In genomic region chr7:34157137-34157536, GRCh38 we compare ENCODE assay signal across 21 cellular contexts.
DNase-seq lines count a peak whose midpoint lies in the region; ATAC-seq and TF ChIP-seq lines count a peak whose summit lies in the region.
"Had no signal": no experiment of that assay in that cellular context is flagged by ENCODE, and none has a peak within 500 bp of the region (broad histone marks: within the 10 kb centered on the region; RNA-seq: fewer than 3 reads in every experiment).

No MANE protein-coding gene starts in this region.

- intact Hi-C loops in left ventricle myocardium superior (cut with micrococcal nuclease), result no loop called here
- intact Hi-C loops in activated CD8-positive, alpha-beta T cell treated with anti-CD3 and anti-CD28 coated beads for 36 hours (cut with micrococcal nuclease), result no loop called here
- intact Hi-C loops in activated T-helper 1 cell treated with anti-CD3 and anti-CD28 coated beads, Interleukin-12 subunit alpha, Interleukin-12 subunit beta, Interleukin-2, Interleukin-4 antibody, amounts not matched to agents 30 ng/mL and 10 ng/mL and 1 ng/mL, durations not matched to agents 14 hours and 24 hours and 36 hours (cut with micrococcal nuclease), result no loop called here

- H3K4me1 ChIP-seq in right atrium auricular region, result no peaks in the 10 kb centered on the region
- H3K4me1 ChIP-seq: HAP-1 had no signal

- no peak overlapping the region for H3K4me3 ChIP-seq in right atrium auricular region
- H3K4me3 ChIP-seq: A549, HAP-1 had no signal

- POLR2A ChIA-PET in activated CD8-positive, alpha-beta T cell treated with anti-CD3 and anti-CD28 coated beads for 36 hours (lab: Charles Lee), result no interaction called here

- TF ChIP-seq CTCF in right atrium auricular region (IDR thresholded peaks at IDR 0.05), result no peak
- no peak for TF ChIP-seq CTCF in activated CD8-positive, alpha-beta T cell treated with anti-CD3 and anti-CD28 coated beads for 36 hours (IDR thresholded peaks at IDR 0.05)
- no peak for TF ChIP-seq CTCF in HFFc6 (IDR thresholded peaks at IDR 0.05)

- ATAC-seq in left ventricle myocardium superior (peak; percentile 50), GM18517 (IDR thresholded peaks at IDR 0.05; ENCODE audit: unreplicated experiment) (no peak)
- no peak for ATAC-seq in activated CD8-positive, alpha-beta T cell treated with anti-CD3 and anti-CD28 coated beads for 36 hours
- ATAC-seq: A549, PC-3 had no signal

- H3K27ac Mint-ChIP-seq in activated CD8-positive, alpha-beta T cell treated with anti-CD3 and anti-CD28 coated beads for 36 hours, result no peak overlapping the region
- no peak overlapping the region for H3K27ac Mint-ChIP-seq in activated T-helper 1 cell treated with anti-CD3 and anti-CD28 coated beads, Interleukin-12 subunit alpha, Interleukin-12 subunit beta, Interleukin-2, Interleukin-4 antibody, amounts not matched to agents 30 ng/mL and 10 ng/mL and 1 ng/mL, durations not matched to agents 14 hours and 24 hours and 36 hours
- no peak overlapping the region for H3K27ac Mint-ChIP-seq in HFFc6
- H3K27ac Mint-ChIP-seq: CD8-positive, alpha-beta memory T cell; IgD-negative memory B cell had no signal

- no peaks in the 10 kb centered on the region for H3K27me3 ChIP-seq in right atrium auricular region

- no peak overlapping the region for H3K4me3 Mint-ChIP-seq in activated CD8-positive, alpha-beta T cell treated with anti-CD3 and anti-CD28 coated beads for 36 hours
- no peak overlapping the region for H3K4me3 Mint-ChIP-seq in activated T-helper 1 cell treated with anti-CD3 and anti-CD28 coated beads, Interleukin-12 subunit alpha, Interleukin-12 subunit beta, Interleukin-2, Interleukin-4 antibody, amounts not matched to agents 30 ng/mL and 10 ng/mL and 1 ng/mL, durations not matched to agents 14 hours and 24 hours and 36 hours
- no peak overlapping the region for H3K4me3 Mint-ChIP-seq in HFFc6
- H3K4me3 Mint-ChIP-seq: CD8-positive, alpha-beta memory T cell; IgD-negative memory B cell had no signal

- DNase-seq in left ventricle myocardium superior (no peak), right atrium auricular region (ENCODE audit: low spot score) (no peak), caudate nucleus (lab: John Stamatoyannopoulos, UW) (no peak), occipital lobe (lab: John Stamatoyannopoulos, UW) (peak; percentile 28), HFFc6 (no peak)
- DNase-seq in activated CD8-positive, alpha-beta T cell treated with anti-CD3 and anti-CD28 coated beads for 36 hours, result no peak
- DNase-seq in activated T-helper 1 cell treated with anti-CD3 and anti-CD28 coated beads, Interleukin-12 subunit alpha, Interleukin-12 subunit beta, Interleukin-2, Interleukin-4 antibody, amounts not matched to agents 30 ng/mL and 10 ng/mL and 1 ng/mL, durations not matched to agents 14 hours and 24 hours and 36 hours (ENCODE audit: low spot score), result no peak
- DNase-seq: C1 segment of cervical spinal cord; CD8-positive, alpha-beta memory T cell; DMS79 treated with DMSO at 0.1 percent for 48 hours; Karpas-422; NCI-H1436; NCI-H1930; NCI-H226; NCI-H524 treated with DMSO at 0.1 percent for 48 hours; PC-3; RPMI8226 had no signal

- H3K36me3 Mint-ChIP-seq in activated CD8-positive, alpha-beta T cell treated with anti-CD3 and anti-CD28 coated beads for 36 hours (ENCODE audit: low read depth), result no peaks in the 10 kb centered on the region
- no peaks in the 10 kb centered on the region for H3K36me3 Mint-ChIP-seq in activated T-helper 1 cell treated with anti-CD3 and anti-CD28 coated beads, Interleukin-12 subunit alpha, Interleukin-12 subunit beta, Interleukin-2, Interleukin-4 antibody, amounts not matched to agents 30 ng/mL and 10 ng/mL and 1 ng/mL, durations not matched to agents 14 hours and 24 hours and 36 hours (ENCODE audit: low read depth)
- peaks cover 12% of the 10 kb centered on the region for H3K36me3 Mint-ChIP-seq in HFFc6 (ENCODE audit: low read depth)
- H3K36me3 Mint-ChIP-seq: CD8-positive, alpha-beta memory T cell; IgD-negative memory B cell had no signal

- no peaks in the 10 kb centered on the region for H3K36me3 ChIP-seq in right atrium auricular region
- H3K36me3 ChIP-seq: HAP-1 had no signal

- CTCF ChIA-PET in activated CD8-positive, alpha-beta T cell treated with anti-CD3 and anti-CD28 coated beads for 36 hours (lab: Charles Lee), result no interaction called here

- H3K27ac ChIP-seq in right atrium auricular region (no peak overlapping the region), caudate nucleus (ENCODE audit: low read depth, low read length) (peak overlapping the region; percentile 58)

- H3K4me1 Mint-ChIP-seq in activated CD8-positive, alpha-beta T cell treated with anti-CD3 and anti-CD28 coated beads for 36 hours (ENCODE audit: low read depth), result no peaks in the 10 kb centered on the region
- H3K4me1 Mint-ChIP-seq in activated T-helper 1 cell treated with anti-CD3 and anti-CD28 coated beads, Interleukin-12 subunit alpha, Interleukin-12 subunit beta, Interleukin-2, Interleukin-4 antibody, amounts not matched to agents 30 ng/mL and 10 ng/mL and 1 ng/mL, durations not matched to agents 14 hours and 24 hours and 36 hours (ENCODE audit: low read depth), result no peaks in the 10 kb centered on the region
- H3K4me1 Mint-ChIP-seq in HFFc6 (ENCODE audit: low read depth), result peaks cover 62% of the 10 kb centered on the region
- H3K4me1 Mint-ChIP-seq: CD8-positive, alpha-beta memory T cell; IgD-negative memory B cell had no signal

- peaks cover 2% of the 10 kb centered on the region for H3K9me3 Mint-ChIP-seq in activated CD8-positive, alpha-beta T cell treated with anti-CD3 and anti-CD28 coated beads for 36 hours
- H3K9me3 Mint-ChIP-seq in activated T-helper 1 cell treated with anti-CD3 and anti-CD28 coated beads, Interleukin-12 subunit alpha, Interleukin-12 subunit beta, Interleukin-2, Interleukin-4 antibody, amounts not matched to agents 30 ng/mL and 10 ng/mL and 1 ng/mL, durations not matched to agents 14 hours and 24 hours and 36 hours, result peaks cover 8% of the 10 kb centered on the region
- H3K9me3 Mint-ChIP-seq in HFFc6, result no peaks in the 10 kb centered on the region
- H3K9me3 Mint-ChIP-seq: IgD-negative memory B cell had no signal

- H3K27me3 Mint-ChIP-seq in activated CD8-positive, alpha-beta T cell treated with anti-CD3 and anti-CD28 coated beads for 36 hours, result no peaks in the 10 kb centered on the region
- H3K27me3 Mint-ChIP-seq in activated T-helper 1 cell treated with anti-CD3 and anti-CD28 coated beads, Interleukin-12 subunit alpha, Interleukin-12 subunit beta, Interleukin-2, Interleukin-4 antibody, amounts not matched to agents 30 ng/mL and 10 ng/mL and 1 ng/mL, durations not matched to agents 14 hours and 24 hours and 36 hours (ENCODE audit: insufficient read depth), result no peaks in the 10 kb centered on the region
- no peaks in the 10 kb centered on the region; the same call in 1 of the 2 replicates for H3K27me3 Mint-ChIP-seq in HFFc6 (ENCODE audit: insufficient read depth)
- H3K27me3 Mint-ChIP-seq: CD8-positive, alpha-beta memory T cell; IgD-negative memory B cell had no signal

- H3K9me3 ChIP-seq in right atrium auricular region, result no peaks in the 10 kb centered on the region
- H3K9me3 ChIP-seq: A549, HAP-1 had no signal
